ENCODE assay signal across 1 cellular context in the genomic region with DNA sequence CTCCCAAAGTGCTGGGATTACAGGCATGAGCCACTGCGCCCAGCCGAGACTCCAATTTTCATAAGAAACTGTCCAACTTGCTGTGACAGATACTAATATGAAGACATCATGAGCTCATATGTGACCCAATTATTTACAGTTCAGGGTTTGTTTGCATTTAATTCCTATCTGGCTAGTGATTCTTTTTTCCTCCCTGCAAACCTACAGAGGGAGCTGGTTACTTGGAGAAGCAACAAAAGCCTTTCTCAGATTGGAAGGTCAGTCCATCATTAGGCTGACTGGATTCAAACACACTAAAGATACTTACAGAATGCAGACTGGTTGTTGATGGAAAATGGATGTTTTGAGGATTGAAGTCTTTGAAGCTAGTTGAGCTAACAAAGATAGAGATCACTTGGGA.
TF ChIP-seq lines count a peak whose summit lies in the region.

No MANE protein-coding gene starts in this region.

TF ChIP-seq in HEK293T, 16 proteins besides CTCF, POLR2A, EP300 and RAD21 (continued from another document):
- TF ChIP-seq, protein P1, sequence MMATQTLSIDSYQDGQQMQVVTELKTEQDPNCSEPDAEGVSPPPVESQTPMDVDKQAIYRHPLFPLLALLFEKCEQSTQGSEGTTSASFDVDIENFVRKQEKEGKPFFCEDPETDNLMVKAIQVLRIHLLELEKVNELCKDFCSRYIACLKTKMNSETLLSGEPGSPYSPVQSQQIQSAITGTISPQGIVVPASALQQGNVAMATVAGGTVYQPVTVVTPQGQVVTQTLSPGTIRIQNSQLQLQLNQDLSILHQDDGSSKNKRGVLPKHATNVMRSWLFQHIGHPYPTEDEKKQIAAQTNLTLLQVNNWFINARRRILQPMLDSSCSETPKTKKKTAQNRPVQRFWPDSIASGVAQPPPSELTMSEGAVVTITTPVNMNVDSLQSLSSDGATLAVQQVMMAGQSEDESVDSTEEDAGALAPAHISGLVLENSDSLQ (IDR thresholded peaks at IDR 0.05) = no peak
- no peak for TF ChIP-seq BHLHE40 (IDR thresholded peaks at IDR 0.05; ENCODE audit: borderline replicate concordance)
